In genomic region chr9:14994738-14995137, GRCh38 we compare ENCODE assay signal across 25 cellular contexts.
DNase-seq lines count a peak whose midpoint lies in the region; ATAC-seq and TF ChIP-seq lines count a peak whose summit lies in the region.
"Had no signal": no experiment of that assay in that cellular context is flagged by ENCODE, and none has a peak within 500 bp of the region (broad histone marks: within the 10 kb centered on the region; RNA-seq: fewer than 3 reads in every experiment).

No MANE protein-coding gene starts in this region.

- no peaks in the 10 kb centered on the region for H3K9me3 Mint-ChIP-seq in activated naive CD4-positive, alpha-beta T cell treated with anti-CD3 and anti-CD28 coated beads, Interleukin-2, amount 10 ng/mL, durations not matched to agents 7 days and 5 days
- H3K9me3 Mint-ChIP-seq in naive thymus-derived CD4-positive, alpha-beta T cell, result peaks cover 0 to 7% (median 0%) of the 10 kb centered on the region in 11 donors

- H3K27me3 ChIP-seq in SJSA1 (replicated peaks) (no peaks in the 10 kb centered on the region), breast epithelium (no peaks in the 10 kb centered on the region)
- H3K27me3 ChIP-seq in naive thymus-derived CD4-positive, alpha-beta T cell (ENCODE audit: control insufficient read depth in 2 of 2, insufficient read depth in 2 of 2, low read length in 2 of 2), result no peaks in the 10 kb centered on the region
- H3K27me3 ChIP-seq: gastrocnemius medialis, hepatocyte, sigmoid colon, transverse colon had no signal

- H3K27ac ChIP-seq in SJSA1, result peak overlapping the region; percentile 77; the same call in 1 of the 2 replicates
- no peak overlapping the region for H3K27ac ChIP-seq in naive thymus-derived CD4-positive, alpha-beta T cell (ENCODE audit: low read depth, low read length)
- H3K27ac ChIP-seq in substantia nigra (ENCODE audit: low read depth, low read length, poor library complexity, severe bottlenecking), result no peak overlapping the region
- H3K27ac ChIP-seq in breast epithelium, result no peak overlapping the region
- H3K27ac ChIP-seq: A549, gastrocnemius medialis, PC-9, psoas muscle, sigmoid colon, transverse colon, WERI-Rb-1 had no signal

- POLR2A ChIA-PET in naive thymus-derived CD4-positive, alpha-beta T cell (lab: Charles Lee), result no interaction called here

- no peak for TF ChIP-seq CTCF in breast epithelium (IDR thresholded peaks at IDR 0.05)
- no peak for TF ChIP-seq CTCF in lower leg skin (IDR thresholded peaks at IDR 0.05)

- no peak for ATAC-seq in naive thymus-derived CD4-positive, alpha-beta T cell
- ATAC-seq: A549; gastrocnemius medialis; GM12878; natural killer cell treated with Interleukin-12 subunit alpha and Interleukin-12 subunit beta and Interleukin-15 and Interleukin-18, amount 100 ng/mL, for 72 hours; psoas muscle had no signal

- TF ChIP-seq POLR2A in breast epithelium (IDR thresholded peaks at IDR 0.05), result no peak
- TF ChIP-seq POLR2A in lower leg skin (IDR thresholded peaks at IDR 0.05), result no peak

- no peak for DNase-seq in activated naive CD4-positive, alpha-beta T cell treated with anti-CD3 and anti-CD28 coated beads, Interleukin-2, amount 10 ng/mL, durations not matched to agents 7 days and 5 days
- no peak for DNase-seq in activated naive CD4-positive, alpha-beta T cell (lab: John Stamatoyannopoulos, UW)
- peak; percentile 39 for DNase-seq in Jurkat, Clone E6-1 (ENCODE audit: low read depth, low spot score)
- no peak for DNase-seq in SJSA1 (ENCODE audit: low read depth in 1 of 2, low spot score in 2 of 2)
- DNase-seq in naive thymus-derived CD4-positive, alpha-beta T cell, result no peak
- no peak for DNase-seq in substantia nigra (lab: John Stamatoyannopoulos, UW)
- no peak for DNase-seq in breast epithelium (ENCODE audit: low spot score in 2 of 2)
- no peak for DNase-seq in lower leg skin (ENCODE audit: low spot score in 2 of 2)
- DNase-seq: activated CD4-positive, alpha-beta T cell treated with anti-CD3 and anti-CD28 coated beads for 4 hours; activated CD8-positive, alpha-beta memory T cell treated with anti-CD3 and anti-CD28 coated beads for 24 hours; activated gamma-delta T cell treated with Interleukin-2 at 50 U/mL for 16 hours; activated T-cell treated with anti-CD3 and anti-CD28 coated beads, Interleukin-2, amount 50 U/mL, for 1 hour; gastrocnemius medialis; NCI-H446 treated with DMSO at 0.1 percent for 48 hours; PC-9; psoas muscle; sigmoid colon; stimulated activated CD4-positive, alpha-beta T cell treated with anti-CD3 and anti-CD28 coated beads, Interleukin-15, amount 100 ng/mL, for 24 hours; stimulated activated CD4-positive, alpha-beta T cell treated with anti-CD3 and anti-CD28 coated beads, Interleukin-4, amount 100 ng/mL, for 4 hours; transverse colon; WERI-Rb-1 had no signal

- intact Hi-C loops in naive thymus-derived CD4-positive, alpha-beta T cell (cut with micrococcal nuclease), result loop anchor here in 1 of 2 donors (2.0 to 10.0 kb wide), 3 partner anchors 36 to 670 kb away; partner anchors contain the start of gene TTC39B
- intact Hi-C loops in breast epithelium (cut with DNase I; ENCODE audit: low total_unique reads) (no loop called here), lower leg skin (cut with DNase I; ENCODE audit: low total_unique reads) (no loop called here)

- no peak overlapping the region for H3K4me3 ChIP-seq in Jurkat, Clone E6-1 (ENCODE audit: low read length)
- H3K4me3 ChIP-seq in SJSA1 (no peak overlapping the region), breast epithelium (no peak overlapping the region), lower leg skin (ENCODE audit: low read depth, poor library complexity, severe bottlenecking) (no peak overlapping the region)
- no peak overlapping the region for H3K4me3 ChIP-seq in naive thymus-derived CD4-positive, alpha-beta T cell (ENCODE audit: low read length)
- H3K4me3 ChIP-seq: A549, gastrocnemius medialis, GM12878, hepatocyte had no signal

- no peak overlapping the region for H3K4me3 Mint-ChIP-seq in activated naive CD4-positive, alpha-beta T cell treated with anti-CD3 and anti-CD28 coated beads, Interleukin-2, amount 10 ng/mL, durations not matched to agents 7 days and 5 days
- H3K4me3 Mint-ChIP-seq in naive thymus-derived CD4-positive, alpha-beta T cell, result peak overlapping the region in 7 of 10 donors; percentile 79 to 88 (median 85)

- no peaks in the 10 kb centered on the region for H3K36me3 ChIP-seq in SJSA1
- no peaks in the 10 kb centered on the region for H3K36me3 ChIP-seq in naive thymus-derived CD4-positive, alpha-beta T cell (ENCODE audit: control insufficient read depth in 2 of 3, insufficient read depth in 3 of 3, low read length in 3 of 3)
- no peaks in the 10 kb centered on the region for H3K36me3 ChIP-seq in breast epithelium
- H3K36me3 ChIP-seq: gastrocnemius medialis, sigmoid colon, transverse colon, WERI-Rb-1 had no signal

- no peaks in the 10 kb centered on the region for H3K27me3 Mint-ChIP-seq in activated naive CD4-positive, alpha-beta T cell treated with anti-CD3 and anti-CD28 coated beads, Interleukin-2, amount 10 ng/mL, durations not matched to agents 7 days and 5 days
- peaks cover 0 to 2% (median 0%) of the 10 kb centered on the region in 5 donors for H3K27me3 Mint-ChIP-seq in naive thymus-derived CD4-positive, alpha-beta T cell

- CTCF ChIA-PET in activated naive CD4-positive, alpha-beta T cell treated with anti-CD3 and anti-CD28 coated beads, Interleukin-2, amount 10 ng/mL, durations not matched to agents 7 days and 5 days (lab: Charles Lee), result no interaction called here
- CTCF ChIA-PET in naive thymus-derived CD4-positive, alpha-beta T cell (lab: Charles Lee), result no interaction called here

- H3K4me1 Mint-ChIP-seq in activated naive CD4-positive, alpha-beta T cell treated with anti-CD3 and anti-CD28 coated beads, Interleukin-2, amount 10 ng/mL, durations not matched to agents 7 days and 5 days, result peaks cover 60% of the 10 kb centered on the region
- H3K4me1 Mint-ChIP-seq in naive thymus-derived CD4-positive, alpha-beta T cell, result peaks cover 31 to 47% (median 36%) of the 10 kb centered on the region in 7 donors

- peak overlapping the region; percentile 87 for H3K27ac Mint-ChIP-seq in activated naive CD4-positive, alpha-beta T cell treated with anti-CD3 and anti-CD28 coated beads, Interleukin-2, amount 10 ng/mL, durations not matched to agents 7 days and 5 days
- peak overlapping the region in 7 of 9 donors; percentile 1 to 89 (median 75) for H3K27ac Mint-ChIP-seq in naive thymus-derived CD4-positive, alpha-beta T cell
- H3K27ac Mint-ChIP-seq: natural killer cell treated with Interleukin-12 subunit alpha and Interleukin-12 subunit beta and Interleukin-15 and Interleukin-18, amount 100 ng/mL, for 72 hours had no signal

- H3K9me3 ChIP-seq in SJSA1 (replicated peaks) (no peaks in the 10 kb centered on the region), breast epithelium (no peaks in the 10 kb centered on the region)
- H3K9me3 ChIP-seq in naive thymus-derived CD4-positive, alpha-beta T cell (ENCODE audit: control insufficient read depth in 2 of 3, low read length in 3 of 3), result no peaks in the 10 kb centered on the region
- H3K9me3 ChIP-seq: gastrocnemius medialis, psoas muscle, sigmoid colon, transverse colon had no signal

- H3K36me3 Mint-ChIP-seq in activated naive CD4-positive, alpha-beta T cell treated with anti-CD3 and anti-CD28 coated beads, Interleukin-2, amount 10 ng/mL, durations not matched to agents 7 days and 5 days, result no peaks in the 10 kb centered on the region
- H3K36me3 Mint-ChIP-seq in naive thymus-derived CD4-positive, alpha-beta T cell, result peaks cover 0 to 13% (median 0%) of the 10 kb centered on the region in 5 donors

- H3K4me1 ChIP-seq in SJSA1 (replicated peaks), result peaks cover 20% of the 10 kb centered on the region
- peaks cover 14 to 18% of the 10 kb centered on the region in 2 donors for H3K4me1 ChIP-seq in naive thymus-derived CD4-positive, alpha-beta T cell (ENCODE audit: control insufficient read depth in 2 of 2, insufficient read depth in 2 of 2, low read length in 2 of 2)
- no peaks in the 10 kb centered on the region for H3K4me1 ChIP-seq in breast epithelium
- H3K4me1 ChIP-seq: A549, gastrocnemius medialis had no signal

- WGBS in lower leg skin, 2 donors, result 47 to 53% methylated on average over 1 of the region's 1 CpG
